In genomic region chr20:59123011-59123676, GRCh38 we compare ENCODE assay signal across 12 cellular contexts. TPM values are rescaled to one million over a fixed set of nuclear protein-coding genes. Genes with fewer than 3 reads are reported as not detected.
A peak's percentile ranks its signal among the peaks of the same experiment; 100 is the strongest.
DNase-seq lines count a peak whose midpoint lies in the region; ATAC-seq, FAIRE-seq and TF ChIP-seq lines count a peak whose summit lies in the region.
"Had no signal": no experiment of that assay in that cellular context is flagged by ENCODE, and none has a peak within 500 bp of the region (broad histone marks: within the 10 kb centered on the region; RNA-seq: fewer than 3 reads in every experiment).

No MANE protein-coding gene starts in this region.

- no peaks in the 10 kb centered on the region for H3K9me3 ChIP-seq in CD4-positive, alpha-beta memory T cell (ENCODE audit: control insufficient read depth in 1 of 2, low read length in 2 of 2)
- H3K9me3 ChIP-seq in small intestine (ENCODE audit: control insufficient read depth, low read depth) (no peaks in the 10 kb centered on the region), body of pancreas (no peaks in the 10 kb centered on the region)
- H3K9me3 ChIP-seq: BE2C had no signal

- peak overlapping the region; percentile 80 to 93 (median 85) for H3K4me3 Mint-ChIP-seq in CD4-positive, alpha-beta memory T cell
- peak overlapping the region; percentile 88 for H3K4me3 Mint-ChIP-seq in activated naive CD4-positive, alpha-beta T cell treated with anti-CD3 and anti-CD28 coated beads, Interleukin-2, amount 50 U/mL, for 24 hours
- no peak overlapping the region for H3K4me3 Mint-ChIP-seq in chondrocyte (ENCODE audit: unreplicated experiment)

- H3K27ac ChIP-seq in CD4-positive, alpha-beta memory T cell (ENCODE audit: low read depth, low read length), result peak overlapping the region; percentile 80
- peak overlapping the region in 1 of 2 donors; percentile 24 for H3K27ac ChIP-seq in small intestine (ENCODE audit: low read depth in 1 of 2, low read length in 1 of 2)
- peak overlapping the region in 2 of 4 donors; percentile 8 to 22 for H3K27ac ChIP-seq in body of pancreas

- TF ChIP-seq CTCF in chondrocyte (IDR thresholded peaks at IDR 0.05), result no peak
- TF ChIP-seq CTCF in body of pancreas (IDR thresholded peaks at IDR 0.05), result no peak

- CTCF ChIA-PET in CD4-positive, alpha-beta memory T cell (lab: Charles Lee; ENCODE audit: partially characterized antibody), result interaction anchor here (0.6 to 8.9 kb wide), 25 partner anchors 9 to 735 kb away, joined by 3 to 72 read pairs (median 7); partner anchors contain the start of genes ATP5F1E and ZNF831

- WGBS in small intestine, 3 donors, result 57 to 65% (median 61%) methylated on average over 15 of the region's 15 CpGs
- 71 to 74% methylated on average over 15 of the region's 15 CpGs for WGBS in body of pancreas, 2 donors

- no peak for FAIRE-seq in small intestine (lab: Jason Lieb, UNC)

- peak; percentile 80 to 85 (median 84) for DNase-seq in CD4-positive, alpha-beta memory T cell
- DNase-seq in activated CD4-positive, alpha-beta T cell treated with anti-CD3 and anti-CD28 coated beads for 1 hour, result peak; percentile 37
- DNase-seq in small intestine (peak; percentile 13), chondrocyte (ENCODE audit: low spot score) (no peak), anterior cingulate cortex (lab: John Stamatoyannopoulos, UW) (no peak), body of pancreas (no peak), NCI-H69 (lab: John Stamatoyannopoulos, UW) (no peak)
- DNase-seq: BE2C, Kasumi-1, SIG-M5 had no signal

- peak overlapping the region; percentile 7 to 52 for H3K4me3 ChIP-seq in CD4-positive, alpha-beta memory T cell (ENCODE audit: low read length in 2 of 2)
- H3K4me3 ChIP-seq in small intestine (ENCODE audit: low read depth in 1 of 2, low read length in 2 of 2), result no peak overlapping the region
- no peak overlapping the region for H3K4me3 ChIP-seq in body of pancreas

- peak overlapping the region; percentile 94 to 100 (median 99) for H3K27ac Mint-ChIP-seq in CD4-positive, alpha-beta memory T cell
- H3K27ac Mint-ChIP-seq in activated naive CD4-positive, alpha-beta T cell treated with anti-CD3 and anti-CD28 coated beads, Interleukin-2, amount 50 U/mL, for 24 hours, result peak overlapping the region; percentile 100
- no peak overlapping the region for H3K27ac Mint-ChIP-seq in chondrocyte (ENCODE audit: unreplicated experiment)

- POLR2A ChIA-PET in CD4-positive, alpha-beta memory T cell (lab: Charles Lee; ENCODE audit: partially characterized antibody), result interaction anchor here (0.5 to 11.5 kb wide), 35 partner anchors 8 to 1731 kb away, joined by 3 to 307 read pairs (median 7); partner anchors contain the start of genes ATP5F1E, VAPB and ZNF831

- no peaks in the 10 kb centered on the region for H3K36me3 Mint-ChIP-seq in CD4-positive, alpha-beta memory T cell
- H3K36me3 Mint-ChIP-seq in activated naive CD4-positive, alpha-beta T cell treated with anti-CD3 and anti-CD28 coated beads, Interleukin-2, amount 50 U/mL, for 24 hours, result peaks cover 1% of the 10 kb centered on the region
- no peaks in the 10 kb centered on the region for H3K36me3 Mint-ChIP-seq in chondrocyte (ENCODE audit: low read depth)

- intact Hi-C loops in CD4-positive, alpha-beta memory T cell (cut with micrococcal nuclease), result loop anchor here (1.0 to 5.0 kb wide), 5 partner anchors 23 to 81 kb away; partner anchors contain the start of gene PRELID3B
- intact Hi-C loops in body of pancreas (cut with DNase I), result no loop called here

- no peak for TF ChIP-seq POLR2A in body of pancreas (IDR thresholded peaks at IDR 0.05)

- peaks cover 69% of the 10 kb centered on the region for H3K4me1 ChIP-seq in CD4-positive, alpha-beta memory T cell (ENCODE audit: insufficient read depth, low read length)
- H3K4me1 ChIP-seq in small intestine (ENCODE audit: control insufficient read depth in 2 of 2, insufficient read depth in 1 of 2, low read depth in 1 of 2, low read length in 1 of 2) (no peaks in the 10 kb centered on the region), body of pancreas (peaks cover 10% of the 10 kb centered on the region)
- H3K4me1 ChIP-seq: BE2C had no signal

- no peaks in the 10 kb centered on the region for H3K27me3 Mint-ChIP-seq in CD4-positive, alpha-beta memory T cell
- no peaks in the 10 kb centered on the region for H3K27me3 Mint-ChIP-seq in activated naive CD4-positive, alpha-beta T cell treated with anti-CD3 and anti-CD28 coated beads, Interleukin-2, amount 50 U/mL, for 24 hours
- H3K27me3 Mint-ChIP-seq in chondrocyte (ENCODE audit: low read depth), result peaks cover 24% of the 10 kb centered on the region

- ATAC-seq in body of pancreas, result no peak

- no peaks in the 10 kb centered on the region for H3K27me3 ChIP-seq in CD4-positive, alpha-beta memory T cell (ENCODE audit: insufficient read depth, low read length)
- H3K27me3 ChIP-seq in small intestine (ENCODE audit: control insufficient read depth in 2 of 2, insufficient read depth in 2 of 2, low read length in 2 of 2) (peaks cover 0 to 2% of the 10 kb centered on the region in 2 donors), body of pancreas (no peaks in the 10 kb centered on the region)

- H3K9me3 Mint-ChIP-seq in CD4-positive, alpha-beta memory T cell, result peaks cover 0 to 2% (median 0%) of the 10 kb centered on the region in 8 donors
- no peaks in the 10 kb centered on the region for H3K9me3 Mint-ChIP-seq in activated naive CD4-positive, alpha-beta T cell treated with anti-CD3 and anti-CD28 coated beads, Interleukin-2, amount 50 U/mL, for 24 hours
- H3K9me3 Mint-ChIP-seq in chondrocyte (ENCODE audit: low read depth), result peaks cover 3% of the 10 kb centered on the region

- peaks cover 68 to 99% (median 85%) of the 10 kb centered on the region in 4 donors for H3K4me1 Mint-ChIP-seq in CD4-positive, alpha-beta memory T cell
- H3K4me1 Mint-ChIP-seq in activated naive CD4-positive, alpha-beta T cell treated with anti-CD3 and anti-CD28 coated beads, Interleukin-2, amount 50 U/mL, for 24 hours, result peaks cover 95% of the 10 kb centered on the region
- H3K4me1 Mint-ChIP-seq in chondrocyte (ENCODE audit: low read depth), result no peaks in the 10 kb centered on the region

- no peaks in the 10 kb centered on the region for H3K36me3 ChIP-seq in CD4-positive, alpha-beta memory T cell (ENCODE audit: insufficient read depth, low read length)
- H3K36me3 ChIP-seq in small intestine (ENCODE audit: control insufficient read depth in 2 of 2, insufficient read depth in 2 of 2, low read length in 2 of 2) (no peaks in the 10 kb centered on the region), body of pancreas (replicated peaks in 1 of 2; ENCODE audit: insufficient read depth in 1 of 2, low read depth in 2 of 2) (no peaks in the 10 kb centered on the region)
- H3K36me3 ChIP-seq: BE2C had no signal

RNA-seq across cellular contexts. Expression of gene ZNF831, which starts 40.5 kb away (rescaled TPM):
- total RNA-seq in CD4-positive, alpha-beta memory T cell, result 10 to 100 TPM; 46.8 to 49.0 TPM
- polyA plus RNA-seq in CD4-positive, alpha-beta memory T cell, result 10 to 100 TPM in 1 of 2 donors, 1 to 10 TPM in 1; 7.8 to 12.1 TPM
- under 1 TPM; under 0.01 to 0.40 (median 0.27) TPM for polyA plus RNA-seq in small intestine
- total RNA-seq in chondrocyte (not detected in 3 replicates), body of pancreas (1 to 10 TPM in 1 of 2 donors, under 1 TPM in 1; 0.66 to 1.6 TPM)
- total RNA-seq: neural crest cell had no signal

Comparison
In these comparisons a context has a peak if more than half of its experiments do, and no peak if none do; other contexts are left out.
1. DNase-seq: peak in CD4-positive, alpha-beta memory T cell (5 of 5), activated CD4-positive, alpha-beta T cell treated with anti-CD3 and anti-CD28 coated beads for 1 hour (single experiment) and small intestine (single experiment); none in chondrocyte (single experiment), anterior cingulate cortex (0 of 58), body of pancreas (0 of 4) and NCI-H69 (single experiment).
2. H3K4me3 ChIP-seq: peak in CD4-positive, alpha-beta memory T cell (2 of 2); none in small intestine (0 of 2) and body of pancreas (0 of 2).
3. RNA of gene ZNF831, which starts 40.5 kb away (total RNA-seq): 46.8 to 49.0 TPM in CD4-positive, alpha-beta memory T cell; 0.66 to 1.6 TPM in body of pancreas and not detected in chondrocyte; every median in the first group is over 10 times any median in the second.